In genomic region chr17:43736389-43736788, GRCh38 we compare ENCODE assay signal across 32 cellular contexts. TPM values are rescaled to one million over a fixed set of nuclear protein-coding genes. Genes with fewer than 3 reads are reported as not detected.
"Had no signal": no experiment of that assay in that cellular context is flagged by ENCODE, and none has a peak within 500 bp of the region (broad histone marks: within the 10 kb centered on the region; RNA-seq: fewer than 3 reads in every experiment).

No MANE protein-coding gene starts in this region.

- H3K36me3 Mint-ChIP-seq: activated CD8-positive, alpha-beta memory T cell treated with anti-CD3 and anti-CD28 coated beads, Interleukin-2, amount 10 ng/mL, durations not matched to agents 7 days and 5 days; activated naive CD8-positive, alpha-beta T cell; natural killer cell treated with Interleukin-12 subunit alpha and Interleukin-12 subunit beta and Interleukin-15 and Interleukin-18, amount 100 ng/mL, for 72 hours had no signal

- H3K27ac Mint-ChIP-seq: activated CD4-positive, alpha-beta T cell treated with anti-CD3 and anti-CD28 coated beads for 36 hours; activated CD8-positive, alpha-beta memory T cell treated with anti-CD3 and anti-CD28 coated beads, Interleukin-2, amount 10 ng/mL, durations not matched to agents 7 days and 5 days; activated CD8-positive, alpha-beta T cell treated with anti-CD3 and anti-CD28 coated beads, Interleukin-2, amount 10 ng/mL, durations not matched to agents 7 days and 5 days; activated naive CD8-positive, alpha-beta T cell; dendritic cell treated with granulocyte-macrophage colony-stimulating factor and Interleukin-4, amounts not matched to agents 40 ng/mL and 50 ng/mL, for 4 days; natural killer cell treated with Interleukin-12 subunit alpha and Interleukin-12 subunit beta and Interleukin-15 and Interleukin-18, amount 100 ng/mL, for 72 hours; stimulated activated naive CD8-positive, alpha-beta T cell treated with anti-CD3 and anti-CD28 coated beads, Interleukin-15, amount 100 ng/mL, for 72 hours; T-helper 2 cell treated with Interferon-gamma antibody and Interleukin-4, amounts not matched to agents 5 μg/mL and 100 μg/mL, for 36 hours had no signal

- H3K4me3 Mint-ChIP-seq: activated CD4-positive, alpha-beta T cell treated with anti-CD3 and anti-CD28 coated beads for 36 hours; activated CD8-positive, alpha-beta memory T cell treated with anti-CD3 and anti-CD28 coated beads, Interleukin-2, amount 10 ng/mL, durations not matched to agents 7 days and 5 days; activated CD8-positive, alpha-beta T cell treated with anti-CD3 and anti-CD28 coated beads, Interleukin-2, amount 10 ng/mL, durations not matched to agents 7 days and 5 days; activated naive CD8-positive, alpha-beta T cell; central memory CD8-positive, alpha-beta T cell; dendritic cell treated with granulocyte-macrophage colony-stimulating factor and Interleukin-4, amounts not matched to agents 40 ng/mL and 50 ng/mL, for 4 days; natural killer cell treated with Interleukin-12 subunit alpha and Interleukin-12 subunit beta and Interleukin-15 and Interleukin-18, amount 100 ng/mL, for 72 hours; stimulated activated naive CD8-positive, alpha-beta T cell treated with anti-CD3 and anti-CD28 coated beads, Interleukin-15, amount 100 ng/mL, for 72 hours; T-helper 2 cell treated with Interferon-gamma antibody and Interleukin-4, amounts not matched to agents 5 μg/mL and 100 μg/mL, for 36 hours had no signal

- H3K4me1 Mint-ChIP-seq: activated CD4-positive, alpha-beta T cell treated with anti-CD3 and anti-CD28 coated beads for 36 hours; activated CD8-positive, alpha-beta memory T cell treated with anti-CD3 and anti-CD28 coated beads, Interleukin-2, amount 10 ng/mL, durations not matched to agents 7 days and 5 days; central memory CD8-positive, alpha-beta T cell; stimulated activated naive CD8-positive, alpha-beta T cell treated with anti-CD3 and anti-CD28 coated beads, Interleukin-15, amount 100 ng/mL, for 72 hours had no signal

- H3K36me3 ChIP-seq: adrenal gland, ascending aorta, esophagus squamous epithelium, gastrocnemius medialis, left lung, upper lobe of left lung had no signal

- H3K9me3 ChIP-seq: adrenal gland, ascending aorta, esophagus squamous epithelium, gastrocnemius medialis, left lung, upper lobe of left lung had no signal

- ATAC-seq: activated CD4-positive, alpha-beta T cell treated with anti-CD3 and anti-CD28 coated beads for 36 hours; activated CD8-positive, alpha-beta memory T cell treated with anti-CD3 and anti-CD28 coated beads, Interleukin-2, amount 10 ng/mL, durations not matched to agents 7 days and 5 days; activated CD8-positive, alpha-beta T cell treated with anti-CD3 and anti-CD28 coated beads, Interleukin-2, amount 10 ng/mL, durations not matched to agents 7 days and 5 days; gastrocnemius medialis; left lung; natural killer cell treated with Interleukin-12 subunit alpha and Interleukin-12 subunit beta and Interleukin-15 and Interleukin-18, amount 100 ng/mL, for 72 hours; right cardiac atrium; stimulated activated naive CD8-positive, alpha-beta T cell treated with anti-CD3 and anti-CD28 coated beads, Interleukin-15, amount 100 ng/mL, for 72 hours had no signal

- H3K4me3 ChIP-seq: adrenal gland, ascending aorta, esophagus squamous epithelium, gastrocnemius medialis, left lung, lung, upper lobe of left lung had no signal

- DNase-seq: activated CD4-positive, alpha-beta T cell treated with anti-CD3 and anti-CD28 coated beads for 36 hours; activated CD4-positive, CD25-positive, alpha-beta regulatory T cell; activated CD8-positive, alpha-beta memory T cell treated with anti-CD3 and anti-CD28 coated beads, Interleukin-2, amount 10 ng/mL, durations not matched to agents 7 days and 5 days; activated CD8-positive, alpha-beta T cell treated with anti-CD3 and anti-CD28 coated beads, Interleukin-2, amount 10 ng/mL, durations not matched to agents 7 days and 5 days; activated naive CD4-positive, alpha-beta T cell treated with Interleukin-2 at 50 U/mL for 16 hours; activated T-cell treated with anti-CD3 and anti-CD28 coated beads, Interleukin-2, amount 50 U/mL, for 48 hours; adrenal gland; effector CD4-positive, alpha-beta T cell; esophagus squamous epithelium; gastrocnemius medialis; glutamatergic neuron; left lung; mesendoderm; posterior cingulate gyrus; right cardiac atrium; stimulated activated CD4-positive, alpha-beta T cell treated with anti-CD3 and anti-CD28 coated beads, Interleukin-12 subunit alpha, Interleukin-12 subunit beta, amount 100 ng/mL, for 4 hours; stimulated activated CD4-positive, alpha-beta T cell treated with anti-CD3 and anti-CD28 coated beads, Interleukin-4, amount 100 ng/mL, for 1 hour; stimulated activated naive CD8-positive, alpha-beta T cell treated with anti-CD3 and anti-CD28 coated beads, Interleukin-15, amount 100 ng/mL, for 72 hours; substantia nigra; T-helper 1 cell; upper lobe of left lung had no signal

- H3K9me3 Mint-ChIP-seq: central memory CD8-positive, alpha-beta T cell; dendritic cell treated with granulocyte-macrophage colony-stimulating factor and Interleukin-4, amounts not matched to agents 40 ng/mL and 50 ng/mL, for 4 days; natural killer cell treated with Interleukin-12 subunit alpha and Interleukin-12 subunit beta and Interleukin-15 and Interleukin-18, amount 100 ng/mL, for 72 hours; T-helper 2 cell treated with Interferon-gamma antibody and Interleukin-4, amounts not matched to agents 5 μg/mL and 100 μg/mL, for 36 hours had no signal

- H3K27me3 ChIP-seq: adrenal gland, ascending aorta, esophagus squamous epithelium, gastrocnemius medialis, left lung, upper lobe of left lung had no signal

- H3K4me1 ChIP-seq: adrenal gland, esophagus squamous epithelium, gastrocnemius medialis, left lung had no signal

- H3K27ac ChIP-seq: adrenal gland, ascending aorta, epithelial cell of prostate, esophagus squamous epithelium, gastrocnemius medialis, left lung, upper lobe of left lung had no signal

RNA-seq across cellular contexts. Expression of gene SOST, which starts 22.2 kb away (rescaled TPM):
- total RNA-seq: activated CD4-positive, alpha-beta T cell treated with anti-CD3 and anti-CD28 coated beads for 36 hours; activated CD8-positive, alpha-beta memory T cell treated with anti-CD3 and anti-CD28 coated beads, Interleukin-2, amount 10 ng/mL, durations not matched to agents 7 days and 5 days; activated CD8-positive, alpha-beta T cell treated with anti-CD3 and anti-CD28 coated beads, Interleukin-2, amount 10 ng/mL, durations not matched to agents 7 days and 5 days; adrenal gland; gastrocnemius medialis; lung; mononuclear cell; natural killer cell treated with Interleukin-12 subunit alpha and Interleukin-12 subunit beta and Interleukin-15 and Interleukin-18, amount 100 ng/mL, for 72 hours; osteoblast; skeletal muscle tissue; upper lobe of left lung had no signal
- polyA plus RNA-seq: adrenal gland had no signal

RNA-seq across cellular contexts. Expression of gene CFAP97D1, which starts 43.8 kb away (rescaled TPM):
- total RNA-seq: activated CD4-positive, alpha-beta T cell treated with anti-CD3 and anti-CD28 coated beads for 36 hours; activated CD8-positive, alpha-beta memory T cell treated with anti-CD3 and anti-CD28 coated beads, Interleukin-2, amount 10 ng/mL, durations not matched to agents 7 days and 5 days; activated CD8-positive, alpha-beta T cell treated with anti-CD3 and anti-CD28 coated beads, Interleukin-2, amount 10 ng/mL, durations not matched to agents 7 days and 5 days; ascending aorta; gastrocnemius medialis; left lung; mononuclear cell; natural killer cell treated with Interleukin-12 subunit alpha and Interleukin-12 subunit beta and Interleukin-15 and Interleukin-18, amount 100 ng/mL, for 72 hours; osteoblast; skeletal muscle tissue had no signal
- polyA plus RNA-seq: adrenal gland had no signal
